In genomic region chr10:33248638-33249037, GRCh38 we compare ENCODE assay signal across 9 cellular contexts.
DNase-seq lines count a peak whose midpoint lies in the region; ATAC-seq, FAIRE-seq and TF ChIP-seq lines count a peak whose summit lies in the region.
"Had no signal": no experiment of that assay in that cellular context is flagged by ENCODE, and none has a peak within 500 bp of the region (broad histone marks: within the 10 kb centered on the region; RNA-seq: fewer than 3 reads in every experiment).

No MANE protein-coding gene starts in this region.

- H3K4me3 ChIP-seq in bronchial epithelial cell (ENCODE audit: low read depth, low read length) (no peak overlapping the region), skeletal muscle cell (ENCODE audit: low read depth, low read length) (no peak overlapping the region)
- H3K4me3 ChIP-seq: cardiac muscle cell had no signal

- FAIRE-seq in bronchial epithelial cell (lab: Jason Lieb, UNC) (no peak), GM12891 (lab: Jason Lieb, UNC) (no peak)

- no peak for TF ChIP-seq CTCF in bronchial epithelial cell (IDR thresholded peaks at IDR 0.05; ENCODE audit: insufficient read depth, low read length, severe bottlenecking)

- peaks cover 2% of the 10 kb centered on the region for H3K36me3 ChIP-seq in bronchial epithelial cell (ENCODE audit: control insufficient read depth, insufficient read depth, low read length)

- ATAC-seq in GM19395 (IDR thresholded peaks at IDR 0.05; ENCODE audit: unreplicated experiment), result peak; percentile 59

- TF ChIP-seq POLR2A in GM12891 (IDR thresholded peaks at IDR 0.05; ENCODE audit: low read depth, low read length), result no peak

- DNase-seq in A172 (ENCODE audit: low spot score), result peak; percentile 96
- peak; percentile 55 for DNase-seq in NCI-H226
- DNase-seq in bronchial epithelial cell (ENCODE audit: low read depth), result peak; percentile 96
- DNase-seq in skeletal muscle cell (ENCODE audit: low read depth), result peak; percentile 82
- no peak for DNase-seq in DMS 273 (lab: John Stamatoyannopoulos, UW; ENCODE audit: unreplicated experiment)
- DNase-seq in GM12891 (ENCODE audit: insufficient read length, low spot score), result no peak
- DNase-seq in NCI-H748 (lab: John Stamatoyannopoulos, UW; ENCODE audit: unreplicated experiment), result no peak

- no peaks in the 10 kb centered on the region for H3K27me3 ChIP-seq in bronchial epithelial cell (ENCODE audit: control insufficient read depth, insufficient read depth, low read length)
- H3K27me3 ChIP-seq: cardiac muscle cell had no signal

TF ChIP-seq in GM12891, 5 proteins besides CTCF, POLR2A, EP300 and RAD21:
- TF ChIP-seq TAF1 (IDR thresholded peaks at IDR 0.05; ENCODE audit: low read depth, low read length) (no peak), SPI1 (IDR thresholded peaks at IDR 0.05; ENCODE audit: low read depth, low read length) (no peak), POLR2AphosphoS5 (IDR thresholded peaks at IDR 0.05; ENCODE audit: low read depth, low read length) (no peak), POU2F2 (IDR thresholded peaks at IDR 0.05; ENCODE audit: low read depth, low read length) (no peak), PAX5 (IDR thresholded peaks at IDR 0.05; ENCODE audit: insufficient read depth, low read length, severe bottlenecking) (no peak)

Comparison
In these comparisons a context has a peak if more than half of its experiments do, and no peak if none do; other contexts are left out.
1. DNase-seq: peak in A172 (single experiment), NCI-H226 (single experiment), bronchial epithelial cell (single experiment) and skeletal muscle cell (single experiment); none in DMS 273 (single experiment), GM12891 (single experiment) and NCI-H748 (single experiment).